In the genomic region with DNA sequence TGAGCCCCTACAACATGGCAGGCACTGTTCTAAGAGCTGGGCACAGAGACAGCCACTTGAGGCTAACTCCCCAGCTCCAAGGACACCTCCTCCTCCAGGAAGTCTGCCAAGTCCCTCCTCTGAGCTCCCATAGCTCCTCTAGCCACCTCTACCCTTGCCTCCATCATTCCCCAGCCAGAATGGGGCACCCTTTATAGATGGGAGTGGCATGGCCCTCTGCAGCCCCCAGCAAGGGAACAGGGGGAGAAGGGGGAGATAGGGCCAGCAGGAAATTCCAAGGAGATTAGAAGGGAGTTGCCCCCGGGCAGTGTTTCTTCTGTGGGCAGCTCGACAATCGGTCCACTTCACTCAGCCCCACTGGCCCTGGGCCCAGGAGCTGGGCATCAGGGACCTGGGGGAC, we compare ENCODE assay signal across 8 cellular contexts. TPM values are rescaled to one million over a fixed set of nuclear protein-coding genes. Genes with fewer than 3 reads are reported as not detected.
DNase-seq lines count a peak whose midpoint lies in the region; ATAC-seq, FAIRE-seq and TF ChIP-seq lines count a peak whose summit lies in the region.

No MANE protein-coding gene starts in this region.

- CTCF ChIA-PET in RWPE1 (lab: Yijun Ruan, JAX) = interaction anchor here (0.6 to 1.2 kb wide), 4 partner anchors 7 to 172 kb away, joined by 3 to 5 read pairs (median 4); a partner anchor contains a TSS

- FAIRE-seq in GM12892 (lab: Jason Lieb, UNC) (no peak), RCC 7860 (lab: Jason Lieb, UNC) (no peak)

- H3K4me3 ChIP-seq in BLaER1 (no peak overlapping the region), esophagus muscularis mucosa (peak overlapping the region in 1 of 4 donors; percentile 4)

- H3K4me1 ChIP-seq in BLaER1 (peaks cover 98% of the 10 kb centered on the region), esophagus muscularis mucosa (peaks cover 91 to 100% (median 99%) of the 10 kb centered on the region in 4 donors)

- no peak for TF ChIP-seq EP300 in esophagus muscularis mucosa (IDR thresholded peaks at IDR 0.05)

- TF ChIP-seq POLR2A in esophagus muscularis mucosa (IDR thresholded peaks at IDR 0.05; ENCODE audit: low read depth) (no peak), GM12892 (IDR thresholded peaks at IDR 0.05; ENCODE audit: low read depth, low read length) (no peak)

- peak overlapping the region; percentile 69 for H3K27ac ChIP-seq in BLaER1
- peak overlapping the region; percentile 99 for H3K27ac ChIP-seq in RWPE1
- peak overlapping the region; percentile 90 to 96 (median 95) for H3K27ac ChIP-seq in esophagus muscularis mucosa (replicated peaks in 1 of 4)

- ATAC-seq in HG03139 (IDR thresholded peaks at IDR 0.05; ENCODE audit: unreplicated experiment) = no peak
- ATAC-seq in GM21737 (IDR thresholded peaks at IDR 0.05; ENCODE audit: unreplicated experiment) = no peak

- H3K36me3 ChIP-seq in BLaER1 (peaks cover 83% of the 10 kb centered on the region), esophagus muscularis mucosa (peaks cover 0 to 3% (median 0%) of the 10 kb centered on the region in 4 donors)

- peak overlapping the region; percentile 71 for H3K4me2 ChIP-seq in BLaER1

- H3K9me3 ChIP-seq in BLaER1 (peaks cover 11% of the 10 kb centered on the region), esophagus muscularis mucosa (no peaks in the 10 kb centered on the region)

- peak overlapping the region; percentile 2; the same call in 1 of the 2 replicates for H3K9ac ChIP-seq in BLaER1

- WGBS in esophagus muscularis mucosa = 35% methylated on average over 3 of the region's 3 CpGs

- POLR2A ChIA-PET in RWPE1 (lab: Yijun Ruan, JAX; ENCODE audit: low non-redundant PET) = interaction anchor here (1.2 to 1.9 kb wide), 2 partner anchors 20 to 47 kb away, joined by 4 to 6 read pairs; no protein-coding TSS in a partner anchor

- TF ChIP-seq CTCF in RWPE1 (conservative IDR thresholded peaks at IDR 0.05; ENCODE audit: low read depth) = no peak
- no peak for TF ChIP-seq CTCF in esophagus muscularis mucosa (IDR thresholded peaks at IDR 0.05)

- peak; percentile 64 for DNase-seq in RWPE1 (ENCODE audit: low spot score)
- DNase-seq in esophagus muscularis mucosa (ENCODE audit: extremely low spot score) = no peak
- peak; percentile 27 for DNase-seq in renal cortical epithelial cell (ENCODE audit: low read depth)
- no peak for DNase-seq in GM12892 (ENCODE audit: insufficient read length)
- no peak for DNase-seq in RCC 7860 (ENCODE audit: low spot score)

- no peaks in the 10 kb centered on the region for H3K27me3 ChIP-seq in BLaER1
- no peaks in the 10 kb centered on the region for H3K27me3 ChIP-seq in esophagus muscularis mucosa

- intact Hi-C loops in esophagus muscularis mucosa (cut with DNase I) = no loop called here

- H4K20me1 ChIP-seq in BLaER1 = peaks cover 93% of the 10 kb centered on the region

RNA-seq across cellular contexts. Expression of a gene that starts 19.7 kb away (rescaled TPM):
- under 1 TPM in 3 of 4 donors, not detected in 1; 0.34 to 0.66 (median 0.42) TPM for total RNA-seq in esophagus muscularis mucosa
- 0.35 and 0.50 TPM in 2 replicates for total RNA-seq in renal cortical epithelial cell
- 0.68 TPM for polyA plus RNA-seq in GM12892 (2012; ENCODE audit: missing spikeins)

Comparison
In these comparisons a context has a peak if more than half of its experiments do, and no peak if none do; other contexts are left out.
1. DNase-seq: peak in RWPE1 (single experiment) and renal cortical epithelial cell (single experiment); none in esophagus muscularis mucosa (single experiment), GM12892 (single experiment) and RCC 7860 (single experiment).
2. Peak in every context shown above with its lines, with median percentiles within 50 percentile points of each other: H3K27ac ChIP-seq.